24 cellular contexts compared by ENCODE assay signal in genomic region chr21:19987671-19988070, GRCh38.
"Had no signal": no experiment of that assay in that cellular context is flagged by ENCODE, and none has a peak within 500 bp of the region (broad histone marks: within the 10 kb centered on the region; RNA-seq: fewer than 3 reads in every experiment).

No MANE protein-coding gene starts in this region.

- H3K4me1 ChIP-seq: colonic mucosa, esophagus muscularis mucosa, esophagus squamous epithelium, foreskin keratinocyte, gastrocnemius medialis, gastroesophageal sphincter, heart left ventricle, heart right ventricle had no signal

- ATAC-seq: effector memory CD8-positive, alpha-beta T cell; esophagus mucosa; foreskin keratinocyte; gastrocnemius medialis; gastroesophageal sphincter; heart left ventricle; heart right ventricle had no signal

- H3K27me3 Mint-ChIP-seq: dendritic cell treated with granulocyte-macrophage colony-stimulating factor and Interleukin-4, amounts not matched to agents 40 ng/mL and 50 ng/mL, for 4 days; effector memory CD8-positive, alpha-beta T cell had no signal

- H3K9me3 Mint-ChIP-seq: endodermal cell had no signal

- H3K27ac Mint-ChIP-seq: dendritic cell treated with granulocyte-macrophage colony-stimulating factor and Interleukin-4, amounts not matched to agents 40 ng/mL and 50 ng/mL, for 4 days; effector memory CD8-positive, alpha-beta T cell; endodermal cell had no signal

- H3K4me3 Mint-ChIP-seq: dendritic cell treated with granulocyte-macrophage colony-stimulating factor and Interleukin-4, amounts not matched to agents 40 ng/mL and 50 ng/mL, for 4 days; effector memory CD8-positive, alpha-beta T cell; endodermal cell had no signal

- H3K4me1 Mint-ChIP-seq: endodermal cell had no signal

- H3K9me3 ChIP-seq: colonic mucosa, esophagus muscularis mucosa, gastrocnemius medialis, gastroesophageal sphincter had no signal

- DNase-seq: colonic mucosa; cortex of kidney; dermis blood vessel endothelial cell; dorsolateral prefrontal cortex; effector CD4-positive, alpha-beta T cell; effector CD8-positive, alpha-beta T cell; effector memory CD4-positive, alpha-beta T cell; effector memory CD8-positive, alpha-beta T cell; endodermal cell; erythroblast; esophagus squamous epithelium; foreskin fibroblast; foreskin keratinocyte; foreskin melanocyte; gastrocnemius medialis; glutamatergic neuron; head of caudate nucleus; heart left ventricle; heart right ventricle had no signal

- H3K4me3 ChIP-seq: colonic mucosa, coronary artery, dorsolateral prefrontal cortex, esophagus muscularis mucosa, esophagus squamous epithelium, gastrocnemius medialis, gastroesophageal sphincter, heart left ventricle, heart right ventricle had no signal

- H3K36me3 ChIP-seq: colonic mucosa, esophagus muscularis mucosa, esophagus squamous epithelium, gastrocnemius medialis, gastroesophageal sphincter, heart left ventricle, heart right ventricle had no signal
